ENCODE assay signal across 1 cellular context in the genomic region with DNA sequence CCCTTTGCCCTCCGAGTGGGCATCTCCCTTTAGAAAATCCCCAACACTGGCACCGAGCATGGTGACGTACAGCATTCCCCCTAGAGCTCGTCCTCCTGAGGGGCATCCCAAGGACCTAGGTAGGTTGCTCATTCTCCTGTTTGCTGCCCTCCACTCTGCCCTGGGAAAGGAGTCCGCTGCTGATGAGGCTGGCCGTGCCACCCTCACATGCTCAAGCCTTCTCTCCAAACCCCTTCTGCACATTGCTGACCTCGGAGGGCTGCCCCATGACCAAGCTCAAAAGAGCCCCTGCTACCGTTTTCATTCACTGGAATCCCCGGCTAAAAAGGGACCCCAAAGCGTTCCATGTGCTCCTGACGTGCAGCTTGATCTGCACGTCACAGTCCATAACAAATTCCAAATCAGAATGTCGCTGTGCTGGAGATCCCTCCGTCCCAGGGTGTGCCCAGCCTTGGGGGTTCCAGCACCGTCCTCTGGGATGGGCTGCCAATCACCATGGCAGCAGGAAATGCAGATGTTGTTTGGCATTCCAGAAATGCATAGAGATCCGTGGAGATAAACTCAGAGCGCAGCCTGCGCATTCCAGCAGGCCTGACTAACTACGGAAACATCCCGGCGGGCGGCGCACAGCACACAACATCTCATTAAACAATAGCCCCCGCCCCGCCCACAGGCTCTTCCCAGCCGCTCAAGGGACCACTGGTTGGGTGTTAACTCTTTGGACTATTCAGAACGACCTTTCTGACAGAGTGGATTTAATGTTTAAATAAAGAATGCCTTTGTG.
TF ChIP-seq lines count a peak whose summit lies in the region.

No MANE protein-coding gene starts in this region.

TF ChIP-seq in HepG2, 621 proteins besides CTCF, POLR2A, EP300 and RAD21 (continued from another document and continues in another):
- TF ChIP-seq, protein P1, sequence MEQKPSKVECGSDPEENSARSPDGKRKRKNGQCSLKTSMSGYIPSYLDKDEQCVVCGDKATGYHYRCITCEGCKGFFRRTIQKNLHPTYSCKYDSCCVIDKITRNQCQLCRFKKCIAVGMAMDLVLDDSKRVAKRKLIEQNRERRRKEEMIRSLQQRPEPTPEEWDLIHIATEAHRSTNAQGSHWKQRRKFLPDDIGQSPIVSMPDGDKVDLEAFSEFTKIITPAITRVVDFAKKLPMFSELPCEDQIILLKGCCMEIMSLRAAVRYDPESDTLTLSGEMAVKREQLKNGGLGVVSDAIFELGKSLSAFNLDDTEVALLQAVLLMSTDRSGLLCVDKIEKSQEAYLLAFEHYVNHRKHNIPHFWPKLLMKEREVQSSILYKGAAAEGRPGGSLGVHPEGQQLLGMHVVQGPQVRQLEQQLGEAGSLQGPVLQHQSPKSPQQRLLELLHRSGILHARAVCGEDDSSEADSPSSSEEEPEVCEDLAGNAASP (CRISPR knock-in tag; IDR thresholded peaks at IDR 0.05; ENCODE audit: borderline replicate concordance), result peak; percentile 51; the same call in 1 of the 2 replicates
- TF ChIP-seq KDM6A (CRISPR knock-in tag; IDR thresholded peaks at IDR 0.05; ENCODE audit: low read depth), result peak; percentile 44; the same call in 1 of the 2 replicates
- TF ChIP-seq, protein P2, sequence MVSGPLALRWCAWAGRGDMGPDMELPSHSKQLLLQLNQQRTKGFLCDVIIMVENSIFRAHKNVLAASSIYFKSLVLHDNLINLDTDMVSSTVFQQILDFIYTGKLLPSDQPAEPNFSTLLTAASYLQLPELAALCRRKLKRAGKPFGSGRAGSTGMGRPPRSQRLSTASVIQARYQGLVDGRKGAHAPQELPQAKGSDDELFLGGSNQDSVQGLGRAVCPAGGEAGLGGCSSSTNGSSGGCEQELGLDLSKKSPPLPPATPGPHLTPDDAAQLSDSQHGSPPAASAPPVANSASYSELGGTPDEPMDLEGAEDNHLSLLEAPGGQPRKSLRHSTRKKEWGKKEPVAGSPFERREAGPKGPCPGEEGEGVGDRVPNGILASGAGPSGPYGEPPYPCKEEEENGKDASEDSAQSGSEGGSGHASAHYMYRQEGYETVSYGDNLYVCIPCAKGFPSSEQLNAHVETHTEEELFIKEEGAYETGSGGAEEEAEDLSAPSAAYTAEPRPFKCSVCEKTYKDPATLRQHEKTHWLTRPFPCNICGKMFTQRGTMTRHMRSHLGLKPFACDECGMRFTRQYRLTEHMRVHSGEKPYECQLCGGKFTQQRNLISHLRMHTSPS (CRISPR knock-in tag; IDR thresholded peaks at IDR 0.05; ENCODE audit: low read depth), result peak; percentile 42; the same call in 1 of the 2 replicates
- TF ChIP-seq ZNF501 (CRISPR knock-in tag; IDR thresholded peaks at IDR 0.05), result peak; percentile 63
- no peak for TF ChIP-seq KAT2B (IDR thresholded peaks at IDR 0.05; ENCODE audit: borderline replicate concordance, low read depth, low read length)
- peak; percentile 50 for TF ChIP-seq NR2F6 (IDR thresholded peaks at IDR 0.05)
- TF ChIP-seq NR2F6 (CRISPR knock-in tag; IDR thresholded peaks at IDR 0.05), result peak; percentile 83
- no peak for TF ChIP-seq SETDB1 (CRISPR knock-in tag; IDR thresholded peaks at IDR 0.05; ENCODE audit: borderline replicate concordance)
- TF ChIP-seq FOSL1 (CRISPR knock-in tag; IDR thresholded peaks at IDR 0.05; ENCODE audit: borderline replicate concordance), result peak; percentile 96
- no peak for TF ChIP-seq PAX8 (CRISPR knock-in tag; IDR thresholded peaks at IDR 0.05; ENCODE audit: borderline replicate concordance)
- TF ChIP-seq HNRNPLL (IDR thresholded peaks at IDR 0.05; ENCODE audit: low read depth, low read length, poor library complexity, severe bottlenecking), result peak; percentile 99
- TF ChIP-seq NAIF1 (CRISPR knock-in tag; IDR thresholded peaks at IDR 0.05; ENCODE audit: borderline replicate concordance), result peak; percentile 99
- TF ChIP-seq CBFB (CRISPR knock-in tag; IDR thresholded peaks at IDR 0.05), result 0 out of 2 replicates have a peak, but pooled peaks have one; percentile 37
- TF ChIP-seq KLF16 (CRISPR knock-in tag; IDR thresholded peaks at IDR 0.05), result peak in 1 of 2 experiments; percentile 58; a peak in 1 of 4 replicates
- TF ChIP-seq NKX3-1 (CRISPR knock-in tag; IDR thresholded peaks at IDR 0.05), result 0 out of 2 replicates have a peak, but pooled peaks have one; percentile 32
- 0 out of 2 replicates have a peak, but pooled peaks have one; percentile 19 for TF ChIP-seq ZNF224 (CRISPR knock-in tag; IDR thresholded peaks at IDR 0.05)
- peak; percentile 77; the same call in 1 of the 2 replicates for TF ChIP-seq TARDBP (CRISPR knock-in tag; IDR thresholded peaks at IDR 0.05)
- peak; percentile 90; the same call in 1 of the 2 replicates for TF ChIP-seq ZNF788 (CRISPR knock-in tag; IDR thresholded peaks at IDR 0.05; ENCODE audit: borderline replicate concordance)
- no peak for TF ChIP-seq HOXA9 (CRISPR knock-in tag; IDR thresholded peaks at IDR 0.05; ENCODE audit: borderline replicate concordance)
- peak; percentile 22 for TF ChIP-seq XRCC5 (optimal IDR thresholded peaks at IDR 0.05; ENCODE audit: low read length)
- TF ChIP-seq CHD4 (IDR thresholded peaks at IDR 0.05; ENCODE audit: borderline replicate concordance, low read length), result peak; percentile 53; the same call in 1 of the 2 replicates
- peak; percentile 62; the same call in 1 of the 2 replicates for TF ChIP-seq BRCA1 (CRISPR knock-in tag; IDR thresholded peaks at IDR 0.05)
- TF ChIP-seq, protein P3, sequence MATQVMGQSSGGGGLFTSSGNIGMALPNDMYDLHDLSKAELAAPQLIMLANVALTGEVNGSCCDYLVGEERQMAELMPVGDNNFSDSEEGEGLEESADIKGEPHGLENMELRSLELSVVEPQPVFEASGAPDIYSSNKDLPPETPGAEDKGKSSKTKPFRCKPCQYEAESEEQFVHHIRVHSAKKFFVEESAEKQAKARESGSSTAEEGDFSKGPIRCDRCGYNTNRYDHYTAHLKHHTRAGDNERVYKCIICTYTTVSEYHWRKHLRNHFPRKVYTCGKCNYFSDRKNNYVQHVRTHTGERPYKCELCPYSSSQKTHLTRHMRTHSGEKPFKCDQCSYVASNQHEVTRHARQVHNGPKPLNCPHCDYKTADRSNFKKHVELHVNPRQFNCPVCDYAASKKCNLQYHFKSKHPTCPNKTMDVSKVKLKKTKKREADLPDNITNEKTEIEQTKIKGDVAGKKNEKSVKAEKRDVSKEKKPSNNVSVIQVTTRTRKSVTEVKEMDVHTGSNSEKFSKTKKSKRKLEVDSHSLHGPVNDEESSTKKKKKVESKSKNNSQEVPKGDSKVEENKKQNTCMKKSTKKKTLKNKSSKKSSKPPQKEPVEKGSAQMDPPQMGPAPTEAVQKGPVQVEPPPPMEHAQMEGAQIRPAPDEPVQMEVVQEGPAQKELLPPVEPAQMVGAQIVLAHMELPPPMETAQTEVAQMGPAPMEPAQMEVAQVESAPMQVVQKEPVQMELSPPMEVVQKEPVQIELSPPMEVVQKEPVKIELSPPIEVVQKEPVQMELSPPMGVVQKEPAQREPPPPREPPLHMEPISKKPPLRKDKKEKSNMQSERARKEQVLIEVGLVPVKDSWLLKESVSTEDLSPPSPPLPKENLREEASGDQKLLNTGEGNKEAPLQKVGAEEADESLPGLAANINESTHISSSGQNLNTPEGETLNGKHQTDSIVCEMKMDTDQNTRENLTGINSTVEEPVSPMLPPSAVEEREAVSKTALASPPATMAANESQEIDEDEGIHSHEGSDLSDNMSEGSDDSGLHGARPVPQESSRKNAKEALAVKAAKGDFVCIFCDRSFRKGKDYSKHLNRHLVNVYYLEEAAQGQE (IDR thresholded peaks at IDR 0.05; ENCODE audit: borderline replicate concordance in 1 of 2, low read depth in 1 of 2, low read length in 2 of 2), result no peak; a peak in 1 of 4 replicates
- TF ChIP-seq, protein P4, sequence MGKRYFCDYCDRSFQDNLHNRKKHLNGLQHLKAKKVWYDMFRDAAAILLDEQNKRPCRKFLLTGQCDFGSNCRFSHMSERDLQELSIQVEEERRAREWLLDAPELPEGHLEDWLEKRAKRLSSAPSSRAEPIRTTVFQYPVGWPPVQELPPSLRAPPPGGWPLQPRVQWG (CRISPR knock-in tag; IDR thresholded peaks at IDR 0.05; ENCODE audit: borderline replicate concordance, low read depth), result no peak
- TF ChIP-seq ZNF605 (CRISPR knock-in tag; IDR thresholded peaks at IDR 0.05), result 0 out of 2 replicates have a peak, but pooled peaks have one; percentile 45
- peak; percentile 51; the same call in 1 of the 2 replicates for TF ChIP-seq RFXAP (CRISPR knock-in tag; IDR thresholded peaks at IDR 0.05; ENCODE audit: borderline replicate concordance)
- TF ChIP-seq MED1 (CRISPR knock-in tag; IDR thresholded peaks at IDR 0.05), result peak; percentile 83
- TF ChIP-seq, protein P5, sequence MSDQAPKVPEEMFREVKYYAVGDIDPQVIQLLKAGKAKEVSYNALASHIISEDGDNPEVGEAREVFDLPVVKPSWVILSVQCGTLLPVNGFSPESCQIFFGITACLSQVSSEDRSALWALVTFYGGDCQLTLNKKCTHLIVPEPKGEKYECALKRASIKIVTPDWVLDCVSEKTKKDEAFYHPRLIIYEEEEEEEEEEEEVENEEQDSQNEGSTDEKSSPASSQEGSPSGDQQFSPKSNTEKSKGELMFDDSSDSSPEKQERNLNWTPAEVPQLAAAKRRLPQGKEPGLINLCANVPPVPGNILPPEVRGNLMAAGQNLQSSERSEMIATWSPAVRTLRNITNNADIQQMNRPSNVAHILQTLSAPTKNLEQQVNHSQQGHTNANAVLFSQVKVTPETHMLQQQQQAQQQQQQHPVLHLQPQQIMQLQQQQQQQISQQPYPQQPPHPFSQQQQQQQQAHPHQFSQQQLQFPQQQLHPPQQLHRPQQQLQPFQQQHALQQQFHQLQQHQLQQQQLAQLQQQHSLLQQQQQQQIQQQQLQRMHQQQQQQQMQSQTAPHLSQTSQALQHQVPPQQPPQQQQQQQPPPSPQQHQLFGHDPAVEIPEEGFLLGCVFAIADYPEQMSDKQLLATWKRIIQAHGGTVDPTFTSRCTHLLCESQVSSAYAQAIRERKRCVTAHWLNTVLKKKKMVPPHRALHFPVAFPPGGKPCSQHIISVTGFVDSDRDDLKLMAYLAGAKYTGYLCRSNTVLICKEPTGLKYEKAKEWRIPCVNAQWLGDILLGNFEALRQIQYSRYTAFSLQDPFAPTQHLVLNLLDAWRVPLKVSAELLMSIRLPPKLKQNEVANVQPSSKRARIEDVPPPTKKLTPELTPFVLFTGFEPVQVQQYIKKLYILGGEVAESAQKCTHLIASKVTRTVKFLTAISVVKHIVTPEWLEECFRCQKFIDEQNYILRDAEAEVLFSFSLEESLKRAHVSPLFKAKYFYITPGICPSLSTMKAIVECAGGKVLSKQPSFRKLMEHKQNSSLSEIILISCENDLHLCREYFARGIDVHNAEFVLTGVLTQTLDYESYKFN (CRISPR knock-in tag; conservative IDR thresholded peaks at IDR 0.05), result peak; percentile 87
- TF ChIP-seq TBX2 (CRISPR knock-in tag; IDR thresholded peaks at IDR 0.05; ENCODE audit: borderline replicate concordance), result peak; percentile 94
- TF ChIP-seq NONO (IDR thresholded peaks at IDR 0.05), result no peak
- peak; percentile 70; the same call in 1 of the 2 replicates for TF ChIP-seq NONO (CRISPR knock-in tag; conservative IDR thresholded peaks at IDR 0.05)
- TF ChIP-seq MTF2 (CRISPR knock-in tag; IDR thresholded peaks at IDR 0.05; ENCODE audit: borderline replicate concordance), result 0 out of 2 replicates have a peak, but pooled peaks have one; percentile 16
- TF ChIP-seq, protein P6, sequence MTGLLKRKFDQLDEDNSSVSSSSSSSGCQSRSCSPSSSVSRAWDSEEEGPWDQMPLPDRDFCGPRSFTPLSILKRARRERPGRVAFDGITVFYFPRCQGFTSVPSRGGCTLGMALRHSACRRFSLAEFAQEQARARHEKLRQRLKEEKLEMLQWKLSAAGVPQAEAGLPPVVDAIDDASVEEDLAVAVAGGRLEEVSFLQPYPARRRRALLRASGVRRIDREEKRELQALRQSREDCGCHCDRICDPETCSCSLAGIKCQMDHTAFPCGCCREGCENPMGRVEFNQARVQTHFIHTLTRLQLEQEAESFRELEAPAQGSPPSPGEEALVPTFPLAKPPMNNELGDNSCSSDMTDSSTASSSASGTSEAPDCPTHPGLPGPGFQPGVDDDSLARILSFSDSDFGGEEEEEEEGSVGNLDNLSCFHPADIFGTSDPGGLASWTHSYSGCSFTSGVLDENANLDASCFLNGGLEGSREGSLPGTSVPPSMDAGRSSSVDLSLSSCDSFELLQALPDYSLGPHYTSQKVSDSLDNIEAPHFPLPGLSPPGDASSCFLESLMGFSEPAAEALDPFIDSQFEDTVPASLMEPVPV (CRISPR knock-in tag; IDR thresholded peaks at IDR 0.05), result peak; percentile 42; the same call in 1 of the 2 replicates
- TF ChIP-seq KDM2A (CRISPR knock-in tag; IDR thresholded peaks at IDR 0.05; ENCODE audit: borderline replicate concordance, low read depth), result peak; percentile 68
- TF ChIP-seq ELF3 (CRISPR knock-in tag; IDR thresholded peaks at IDR 0.05), result peak; percentile 74
- TF ChIP-seq, protein P7, sequence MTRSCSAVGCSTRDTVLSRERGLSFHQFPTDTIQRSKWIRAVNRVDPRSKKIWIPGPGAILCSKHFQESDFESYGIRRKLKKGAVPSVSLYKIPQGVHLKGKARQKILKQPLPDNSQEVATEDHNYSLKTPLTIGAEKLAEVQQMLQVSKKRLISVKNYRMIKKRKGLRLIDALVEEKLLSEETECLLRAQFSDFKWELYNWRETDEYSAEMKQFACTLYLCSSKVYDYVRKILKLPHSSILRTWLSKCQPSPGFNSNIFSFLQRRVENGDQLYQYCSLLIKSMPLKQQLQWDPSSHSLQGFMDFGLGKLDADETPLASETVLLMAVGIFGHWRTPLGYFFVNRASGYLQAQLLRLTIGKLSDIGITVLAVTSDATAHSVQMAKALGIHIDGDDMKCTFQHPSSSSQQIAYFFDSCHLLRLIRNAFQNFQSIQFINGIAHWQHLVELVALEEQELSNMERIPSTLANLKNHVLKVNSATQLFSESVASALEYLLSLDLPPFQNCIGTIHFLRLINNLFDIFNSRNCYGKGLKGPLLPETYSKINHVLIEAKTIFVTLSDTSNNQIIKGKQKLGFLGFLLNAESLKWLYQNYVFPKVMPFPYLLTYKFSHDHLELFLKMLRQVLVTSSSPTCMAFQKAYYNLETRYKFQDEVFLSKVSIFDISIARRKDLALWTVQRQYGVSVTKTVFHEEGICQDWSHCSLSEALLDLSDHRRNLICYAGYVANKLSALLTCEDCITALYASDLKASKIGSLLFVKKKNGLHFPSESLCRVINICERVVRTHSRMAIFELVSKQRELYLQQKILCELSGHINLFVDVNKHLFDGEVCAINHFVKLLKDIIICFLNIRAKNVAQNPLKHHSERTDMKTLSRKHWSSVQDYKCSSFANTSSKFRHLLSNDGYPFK (CRISPR knock-in tag; IDR thresholded peaks at IDR 0.05; ENCODE audit: borderline replicate concordance), result peak; percentile 40; the same call in 1 of the 2 replicates
- TF ChIP-seq ZBTB42 (CRISPR knock-in tag; IDR thresholded peaks at IDR 0.05), result peak; percentile 98
- peak; percentile 69; the same call in 1 of the 2 replicates for TF ChIP-seq ZNF614 (CRISPR knock-in tag; IDR thresholded peaks at IDR 0.05; ENCODE audit: borderline replicate concordance)
- TF ChIP-seq ZNF292 (CRISPR knock-in tag; IDR thresholded peaks at IDR 0.05; ENCODE audit: borderline replicate concordance, low read depth), result peak; percentile 25; the same call in 1 of the 2 replicates
- TF ChIP-seq, protein P8, sequence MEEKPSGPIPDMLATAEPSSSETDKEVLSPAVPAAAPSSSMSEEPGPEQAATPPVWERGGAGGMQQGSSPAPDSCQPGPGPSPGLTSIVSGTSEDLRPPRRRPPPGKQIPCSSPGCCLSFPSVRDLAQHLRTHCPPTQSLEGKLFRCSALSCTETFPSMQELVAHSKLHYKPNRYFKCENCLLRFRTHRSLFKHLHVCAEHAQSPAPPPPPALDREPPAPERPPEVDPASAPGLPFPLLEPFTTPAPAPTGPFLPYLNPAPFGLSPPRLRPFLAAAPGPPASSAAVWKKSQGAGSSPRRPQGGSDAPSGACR (CRISPR knock-in tag; IDR thresholded peaks at IDR 0.05), result 0 out of 2 replicates have a peak, but pooled peaks have one; percentile 29
